Comparison of ENCODE assay signal across 9 cellular contexts in genomic region chr16:67531247-67531646, GRCh38. TPM values are rescaled to one million over a fixed set of nuclear protein-coding genes. Genes with fewer than 3 reads are reported as not detected.
DNase-seq lines count a peak whose midpoint lies in the region; ATAC-seq and TF ChIP-seq lines count a peak whose summit lies in the region.
"Had no signal": no experiment of that assay in that cellular context is flagged by ENCODE, and none has a peak within 500 bp of the region (broad histone marks: within the 10 kb centered on the region; RNA-seq: fewer than 3 reads in every experiment).

No MANE protein-coding gene starts in this region.

- H3K27me3 ChIP-seq in heart left ventricle (no peaks in the 10 kb centered on the region), breast epithelium (no peaks in the 10 kb centered on the region), mucosa of rectum (ENCODE audit: control insufficient read depth in 2 of 2, insufficient read depth in 2 of 2, low read length in 2 of 2) (peaks cover 8 to 13% of the 10 kb centered on the region in 2 donors), upper lobe of right lung (no peaks in the 10 kb centered on the region)

- TF ChIP-seq POLR2A in heart left ventricle (IDR thresholded peaks at IDR 0.05): no peak
- no peak for TF ChIP-seq POLR2A in breast epithelium (IDR thresholded peaks at IDR 0.05)

- H3K27ac ChIP-seq in heart left ventricle: peak overlapping the region in 10 of 12 donors; percentile 91 to 99 (median 96)
- H3K27ac ChIP-seq in breast epithelium: peak overlapping the region; percentile 75 to 91
- peak overlapping the region; percentile 76 to 77 for H3K27ac ChIP-seq in mucosa of rectum (ENCODE audit: low read depth in 2 of 2, low read length in 2 of 2)
- H3K27ac ChIP-seq in upper lobe of right lung: peak overlapping the region; percentile 88

- H3K9ac ChIP-seq in mucosa of rectum (ENCODE audit: low read depth in 1 of 2, low read length in 2 of 2): peak overlapping the region; percentile 19 to 54

- H3K9me3 ChIP-seq in heart left ventricle: no peaks in the 10 kb centered on the region
- H3K9me3 ChIP-seq in breast epithelium: no peaks in the 10 kb centered on the region
- H3K9me3 ChIP-seq in mucosa of rectum (ENCODE audit: control insufficient read depth in 2 of 2, low read length in 2 of 2): no peaks in the 10 kb centered on the region
- no peaks in the 10 kb centered on the region for H3K9me3 ChIP-seq in upper lobe of right lung

- H3K4me1 ChIP-seq in heart left ventricle: peaks cover 0 to 80% (median 54%) of the 10 kb centered on the region in 12 donors
- peaks cover 0 to 8% of the 10 kb centered on the region in 2 donors for H3K4me1 ChIP-seq in breast epithelium
- H3K4me1 ChIP-seq in mucosa of rectum (ENCODE audit: control insufficient read depth in 2 of 2, insufficient read depth in 2 of 2, low read length in 2 of 2): peaks cover 20 to 21% of the 10 kb centered on the region in 2 donors
- peaks cover 35% of the 10 kb centered on the region for H3K4me1 ChIP-seq in upper lobe of right lung

- peak overlapping the region in 8 of 12 donors; percentile 66 to 97 (median 82) for H3K4me3 ChIP-seq in heart left ventricle
- H3K4me3 ChIP-seq in breast epithelium: peak overlapping the region in 1 of 3 donors; percentile 85
- peak overlapping the region; percentile 3 to 65 for H3K4me3 ChIP-seq in mucosa of rectum (ENCODE audit: low read length in 2 of 2)
- H3K4me3 ChIP-seq in upper lobe of right lung: peak overlapping the region; percentile 66

- DNase-seq in heart left ventricle (peak in 2 of 5 donors; percentile 43), left cardiac atrium (no peak), breast epithelium (ENCODE audit: low spot score in 2 of 2) (no peak), upper lobe of right lung (no peak), NCI-H748 treated with DMSO at 0.1 percent for 48 hours (lab: John Stamatoyannopoulos, UW) (no peak)

- ATAC-seq in heart left ventricle (no peak), left cardiac atrium (no peak), upper lobe of right lung (peak; percentile 48), HG03469 (IDR thresholded peaks at IDR 0.05; ENCODE audit: unreplicated experiment) (no peak), GM18867 (IDR thresholded peaks at IDR 0.05; ENCODE audit: unreplicated experiment) (no peak)

- intact Hi-C loops in heart left ventricle (cut with DNase I) (loop anchor here in 2 of 10 donors (2.0 to 5.0 kb wide), 2 partner anchors 32 to 401 kb away; partner anchors contain the start of genes CTCF (in 1 of the 2) and CTRL (in 1 of the 2)), left cardiac atrium (cut with DNase I) (no loop called here), breast epithelium (cut with DNase I; ENCODE audit: low total_unique reads) (loop anchor here (10.0 kb wide), 1 partner anchor 394 kb away; no protein-coding TSS in a partner anchor), upper lobe of right lung (cut with DNase I) (no loop called here)

- 78 to 86% (median 85%) methylated on average over 4 of the region's 4 CpGs for WGBS in heart left ventricle, 4 donors

- H3K36me3 ChIP-seq in heart left ventricle (peaks cover 0 to 5% (median 0%) of the 10 kb centered on the region in 9 donors), breast epithelium (no peaks in the 10 kb centered on the region), mucosa of rectum (ENCODE audit: control insufficient read depth in 2 of 2, insufficient read depth in 2 of 2, low read length in 2 of 2) (no peaks in the 10 kb centered on the region), upper lobe of right lung (no peaks in the 10 kb centered on the region)

- TF ChIP-seq CTCF in heart left ventricle (IDR thresholded peaks at IDR 0.05): no peak
- no peak for TF ChIP-seq CTCF in breast epithelium (IDR thresholded peaks at IDR 0.05)
- no peak for TF ChIP-seq CTCF in upper lobe of right lung (IDR thresholded peaks at IDR 0.05)

RNA-seq across cellular contexts. Expression of gene RIPOR1, which starts 2.6 kb away (rescaled TPM):
- total RNA-seq in heart left ventricle: 100 to 1,000 TPM in 1 of 9 donors, 10 to 100 TPM in 8; 51.1 to 156 (median 69.4) TPM
- polyA plus RNA-seq in heart left ventricle: 10 to 100 TPM; 40.7 to 45.5 TPM
- 10 to 100 TPM; 66.2 to 80.9 TPM for total RNA-seq in left cardiac atrium
- total RNA-seq in breast epithelium: 10 to 100 TPM; 32.0 to 50.5 (median 33.4) TPM
- total RNA-seq in upper lobe of right lung: 133 TPM

RNA-seq across cellular contexts. Expression of gene CTCF, which starts 31.1 kb away (rescaled TPM):
- total RNA-seq in heart left ventricle (10 to 100 TPM; 19.0 to 35.8 (median 25.4) TPM), left cardiac atrium (10 to 100 TPM; 22.7 to 25.7 TPM), breast epithelium (10 to 100 TPM; 27.8 to 51.7 (median 38.0) TPM), upper lobe of right lung (36.0 TPM)
- polyA plus RNA-seq in heart left ventricle: 10 to 100 TPM; 13.9 to 18.6 TPM

RNA-seq across cellular contexts. Expression of gene AGRP, which starts 47.9 kb away (rescaled TPM):
- total RNA-seq in heart left ventricle: not detected
- not detected for polyA plus RNA-seq in heart left ventricle
- not detected for total RNA-seq in left cardiac atrium
- not detected for total RNA-seq in breast epithelium
- total RNA-seq in upper lobe of right lung: 4.9 TPM
- polyA plus RNA-seq: AG04450 had no signal

RNA-seq across cellular contexts. Expression of gene ATP6V0D1, which starts 50.3 kb away (rescaled TPM):
- 100 to 1,000 TPM in 3 of 9 donors, 10 to 100 TPM in 6; 52.7 to 141 (median 68.5) TPM for total RNA-seq in heart left ventricle
- polyA plus RNA-seq in heart left ventricle: 100 to 1,000 TPM in 1 of 2 donors, 10 to 100 TPM in 1; 18.6 to 104 TPM
- total RNA-seq in left cardiac atrium: 10 to 100 TPM; 66.9 to 71.3 TPM
- total RNA-seq in breast epithelium: 100 to 1,000 TPM; 101 to 122 (median 104) TPM
- 143 TPM for total RNA-seq in upper lobe of right lung
